14 cellular contexts compared by ENCODE assay signal in the genomic region with DNA sequence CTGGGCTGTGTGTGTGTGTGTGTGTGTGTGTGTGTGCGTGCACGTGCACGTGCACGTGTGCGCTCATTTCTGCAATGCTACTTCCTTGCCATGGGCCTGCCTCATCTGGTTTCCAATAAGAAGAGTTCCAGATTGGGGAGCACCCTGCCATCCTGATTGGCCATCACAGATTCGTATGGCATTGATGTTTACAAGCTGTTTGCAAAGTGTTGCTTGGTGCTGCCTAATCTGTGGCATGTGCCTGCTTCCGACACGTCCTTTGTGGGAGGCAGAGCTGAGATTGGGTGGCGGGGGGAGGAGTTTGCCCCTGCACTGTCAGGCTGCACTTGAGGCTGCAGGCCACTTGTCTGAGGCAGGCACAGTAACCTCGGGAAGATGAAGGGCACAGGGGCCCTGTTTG. TPM values are rescaled to one million over a fixed set of nuclear protein-coding genes. Genes with fewer than 3 reads are reported as not detected.
DNase-seq lines count a peak whose midpoint lies in the region; ATAC-seq and TF ChIP-seq lines count a peak whose summit lies in the region.
"Had no signal": no experiment of that assay in that cellular context is flagged by ENCODE, and none has a peak within 500 bp of the region (broad histone marks: within the 10 kb centered on the region; RNA-seq: fewer than 3 reads in every experiment).

No MANE protein-coding gene starts in this region.

- in situ Hi-C loops in HAP-1 (cut with MboI; ENCODE audit: low sequenced_read_pairs), result no loop called here

- peaks cover 0 to under 1% of the 10 kb centered on the region in 2 donors for H3K36me3 Mint-ChIP-seq in CD4-positive, alpha-beta memory T cell
- peaks cover 13% of the 10 kb centered on the region for H3K36me3 Mint-ChIP-seq in osteocyte (ENCODE audit: unreplicated experiment)
- H3K36me3 Mint-ChIP-seq: naive thymus-derived CD8-positive, alpha-beta T cell had no signal

- POLR2A ChIA-PET in CD4-positive, alpha-beta memory T cell (lab: Charles Lee; ENCODE audit: partially characterized antibody), result no interaction called here
- POLR2A ChIA-PET in RWPE1 (lab: Yijun Ruan, JAX; ENCODE audit: low non-redundant PET), result no interaction called here

- H3K27ac Mint-ChIP-seq in CD4-positive, alpha-beta memory T cell, result peak overlapping the region in 1 of 7 donors; percentile 57
- H3K27ac Mint-ChIP-seq in osteocyte (ENCODE audit: unreplicated experiment), result peak overlapping the region; percentile 78
- H3K27ac Mint-ChIP-seq: naive thymus-derived CD8-positive, alpha-beta T cell had no signal

- peaks cover 0 to 5% of the 10 kb centered on the region in 2 donors for H3K27me3 Mint-ChIP-seq in CD4-positive, alpha-beta memory T cell
- no peaks in the 10 kb centered on the region for H3K27me3 Mint-ChIP-seq in osteocyte (ENCODE audit: unreplicated experiment)

- H3K4me1 ChIP-seq in CD4-positive, alpha-beta memory T cell (ENCODE audit: insufficient read depth, low read length), result no peaks in the 10 kb centered on the region
- H3K4me1 ChIP-seq in SJSA1 (replicated peaks) (peaks cover 43% of the 10 kb centered on the region), HAP-1 (no peaks in the 10 kb centered on the region)

- TF ChIP-seq CTCF in osteocyte (IDR thresholded peaks at IDR 0.05) (no peak), RWPE1 (conservative IDR thresholded peaks at IDR 0.05; ENCODE audit: low read depth) (no peak)

- ATAC-seq in Right ventricle myocardium inferior (peak; percentile 96), HG02884 (IDR thresholded peaks at IDR 0.05; ENCODE audit: unreplicated experiment) (no peak)
- ATAC-seq: naive thymus-derived CD8-positive, alpha-beta T cell; Panc1 had no signal

- H3K4me3 Mint-ChIP-seq in CD4-positive, alpha-beta memory T cell, result no peak overlapping the region
- H3K4me3 Mint-ChIP-seq in osteocyte (ENCODE audit: unreplicated experiment), result no peak overlapping the region
- H3K4me3 Mint-ChIP-seq: naive thymus-derived CD8-positive, alpha-beta T cell had no signal

- H3K4me3 ChIP-seq in CD4-positive, alpha-beta memory T cell (ENCODE audit: low read length in 2 of 2), result no peak overlapping the region
- no peak overlapping the region for H3K4me3 ChIP-seq in SJSA1
- no peak overlapping the region for H3K4me3 ChIP-seq in HAP-1
- H3K4me3 ChIP-seq: BLaER1 treated with 17β-estradiol and CSF1 and Interleukin-3, amounts not matched to agents 10 nM and 100 nM had no signal

- H3K9me3 ChIP-seq in CD4-positive, alpha-beta memory T cell (ENCODE audit: control insufficient read depth in 1 of 2, low read length in 2 of 2), result no peaks in the 10 kb centered on the region
- no peaks in the 10 kb centered on the region for H3K9me3 ChIP-seq in SJSA1 (replicated peaks)
- H3K9me3 ChIP-seq in HAP-1, result no peaks in the 10 kb centered on the region

- CTCF ChIA-PET in CD4-positive, alpha-beta memory T cell (lab: Charles Lee; ENCODE audit: partially characterized antibody), result no interaction called here
- CTCF ChIA-PET in RWPE1 (lab: Yijun Ruan, JAX), result no interaction called here

- DNase-seq in CD4-positive, alpha-beta memory T cell, result peak in 3 of 5 donors; percentile 15 to 34 (median 29)
- peak; percentile 75 to 79 for DNase-seq in SJSA1 (ENCODE audit: low read depth in 1 of 2, low spot score in 2 of 2)
- peak; percentile 78 for DNase-seq in Right ventricle myocardium inferior (ENCODE audit: missing footprints)
- no peak for DNase-seq in osteocyte (ENCODE audit: extremely low spot score, unreplicated experiment)
- DNase-seq in HAP-1 (ENCODE audit: low spot score in 2 of 2), result no peak
- DNase-seq in RWPE1 (ENCODE audit: low spot score), result no peak
- DNase-seq in erythroblast (lab: John Stamatoyannopoulos, UW), result no peak
- DNase-seq: naive thymus-derived CD8-positive, alpha-beta T cell; NCI-H187 treated with DMSO at 0.1 percent for 48 hours; stimulated activated CD4-positive, alpha-beta T cell treated with anti-CD3 and anti-CD28 coated beads, Interleukin-2, amount 100 ng/mL, for 48 hours had no signal

- intact Hi-C loops in CD4-positive, alpha-beta memory T cell (cut with micrococcal nuclease), result no loop called here
- intact Hi-C loops in Right ventricle myocardium inferior (cut with DNase I), result loop anchor here (1.0 to 5.0 kb wide), 4 partner anchors 39 to 178 kb away; a partner anchor contains a TSS

- no peaks in the 10 kb centered on the region for H3K27me3 ChIP-seq in CD4-positive, alpha-beta memory T cell (ENCODE audit: insufficient read depth, low read length)
- H3K27me3 ChIP-seq in SJSA1 (replicated peaks) (no peaks in the 10 kb centered on the region), HAP-1 (ENCODE audit: low read depth) (no peaks in the 10 kb centered on the region)
- H3K27me3 ChIP-seq: BLaER1 treated with 17β-estradiol and CSF1 and Interleukin-3, amounts not matched to agents 10 nM and 100 nM had no signal

- no peaks in the 10 kb centered on the region for H3K36me3 ChIP-seq in CD4-positive, alpha-beta memory T cell (ENCODE audit: insufficient read depth, low read length)
- peaks cover 3% of the 10 kb centered on the region; the same call in 1 of the 2 replicates for H3K36me3 ChIP-seq in SJSA1
- H3K36me3 ChIP-seq in HAP-1 (replicated peaks), result no peaks in the 10 kb centered on the region

- no peaks in the 10 kb centered on the region for H3K9me3 Mint-ChIP-seq in CD4-positive, alpha-beta memory T cell
- H3K9me3 Mint-ChIP-seq in osteocyte (ENCODE audit: unreplicated experiment), result peaks cover 4% of the 10 kb centered on the region

- H3K4me1 Mint-ChIP-seq in CD4-positive, alpha-beta memory T cell, result peaks cover 0 to 6% (median under 1%) of the 10 kb centered on the region in 4 donors
- peaks cover 44% of the 10 kb centered on the region for H3K4me1 Mint-ChIP-seq in osteocyte (ENCODE audit: unreplicated experiment)
- H3K4me1 Mint-ChIP-seq: naive thymus-derived CD8-positive, alpha-beta T cell had no signal

- no peak overlapping the region for H3K27ac ChIP-seq in CD4-positive, alpha-beta memory T cell (ENCODE audit: low read depth, low read length)
- H3K27ac ChIP-seq in SJSA1 (peak overlapping the region; percentile 76), RWPE1 (no peak overlapping the region)
- H3K27ac ChIP-seq: BLaER1 treated with 17β-estradiol and CSF1 and Interleukin-3, amounts not matched to agents 10 nM and 100 nM; VCaP had no signal

- TF ChIP-seq POLR2A in erythroblast (IDR thresholded peaks at IDR 0.05; ENCODE audit: low read length), result no peak

RNA-seq across cellular contexts. Expression of a gene that starts 39.2 kb away (rescaled TPM):
- total RNA-seq in CD4-positive, alpha-beta memory T cell, result 1 to 10 TPM in 1 of 2 experiments, under 1 TPM in 1; 0.93 to 1.4 TPM
- under 1 TPM in 1 of 2 donors, not detected in 1; 0.72 TPM for polyA plus RNA-seq in CD4-positive, alpha-beta memory T cell
- 22.5 and 31.6 TPM in 2 replicates for total RNA-seq in SJSA1 (2014; rRNA removed; shearing (Covaris generic))
- total RNA-seq in Right ventricle myocardium inferior (128 TPM), osteocyte (36.5 and 39.1 TPM in 2 replicates)
- polyA plus RNA-seq: naive thymus-derived CD8-positive, alpha-beta T cell had no signal

Comparison
In these comparisons a context has a peak if more than half of its experiments do, and no peak if none do; other contexts are left out.
1. DNase-seq: peak in CD4-positive, alpha-beta memory T cell (3 of 5), SJSA1 (2 of 2) and Right ventricle myocardium inferior (single experiment); none in osteocyte (single experiment), HAP-1 (0 of 2), RWPE1 (single experiment) and erythroblast (0 of 2).